Comparison of ENCODE assay signal across 12 cellular contexts in genomic region chr17:80969030-80969673, GRCh38. TPM values are rescaled to one million over a fixed set of nuclear protein-coding genes. Genes with fewer than 3 reads are reported as not detected.
DNase-seq lines count a peak whose midpoint lies in the region; ATAC-seq and TF ChIP-seq lines count a peak whose summit lies in the region.
"Had no signal": no experiment of that assay in that cellular context is flagged by ENCODE, and none has a peak within 500 bp of the region (broad histone marks: within the 10 kb centered on the region; RNA-seq: fewer than 3 reads in every experiment).

No MANE protein-coding gene starts in this region.

- H3K27ac Mint-ChIP-seq in activated T-helper 17 cell treated with anti-CD3 and anti-CD28 coated beads, Interleukin-2, amount 50 U/mL, for 72 hours = peak overlapping the region; percentile 85
- H3K27ac Mint-ChIP-seq in stimulated activated memory B cell treated with anti-CD40 and anti-IgM and Interleukin-4, amounts not matched to agents 10 μg/mL and 1 μg/mL and 100 μg/mL, for 72 hours = peak overlapping the region; percentile 74
- H3K27ac Mint-ChIP-seq: IgD-negative memory B cell, nephron progenitor cell had no signal

- H3K4me1 Mint-ChIP-seq in activated T-helper 17 cell treated with anti-CD3 and anti-CD28 coated beads, Interleukin-2, amount 50 U/mL, for 72 hours = peaks cover 4% of the 10 kb centered on the region
- peaks cover 17% of the 10 kb centered on the region for H3K4me1 Mint-ChIP-seq in stimulated activated memory B cell treated with anti-CD40 and anti-IgM and Interleukin-4, amounts not matched to agents 10 μg/mL and 1 μg/mL and 100 μg/mL, for 72 hours

- peak; percentile 9 for ATAC-seq in activated T-helper 17 cell treated with anti-CD3 and anti-CD28 coated beads, Interleukin-2, amount 50 U/mL, for 72 hours (replicated peaks)
- peak; percentile 34 for ATAC-seq in left lobe of liver
- no peak for ATAC-seq in stimulated activated memory B cell treated with anti-CD40 and anti-IgM and Interleukin-4, amounts not matched to agents 10 μg/mL and 1 μg/mL and 100 μg/mL, for 72 hours

- no peaks in the 10 kb centered on the region for H3K27me3 Mint-ChIP-seq in activated T-helper 17 cell treated with anti-CD3 and anti-CD28 coated beads, Interleukin-2, amount 50 U/mL, for 72 hours
- peaks cover 4% of the 10 kb centered on the region for H3K27me3 Mint-ChIP-seq in stimulated activated memory B cell treated with anti-CD40 and anti-IgM and Interleukin-4, amounts not matched to agents 10 μg/mL and 1 μg/mL and 100 μg/mL, for 72 hours
- H3K27me3 Mint-ChIP-seq: IgD-negative memory B cell had no signal

- H3K9me3 Mint-ChIP-seq in activated T-helper 17 cell treated with anti-CD3 and anti-CD28 coated beads, Interleukin-2, amount 50 U/mL, for 72 hours = no peaks in the 10 kb centered on the region
- H3K9me3 Mint-ChIP-seq in stimulated activated memory B cell treated with anti-CD40 and anti-IgM and Interleukin-4, amounts not matched to agents 10 μg/mL and 1 μg/mL and 100 μg/mL, for 72 hours = no peaks in the 10 kb centered on the region
- H3K9me3 Mint-ChIP-seq: IgD-negative memory B cell, nephron progenitor cell had no signal

- DNase-seq in DMS53 (lab: John Stamatoyannopoulos, UW) (peak; percentile 68), DMS53 treated with DMSO at 0.1 percent for 48 hours (lab: John Stamatoyannopoulos, UW; ENCODE audit: unreplicated experiment) (no peak), left lobe of liver (ENCODE audit: low spot score) (peak; percentile 46), COLO668 (lab: John Stamatoyannopoulos, UW; ENCODE audit: unreplicated experiment) (no peak), GM10266 (ENCODE audit: extremely low spot score) (no peak), NCI-H345 treated with DMSO at 0.1 percent for 48 hours (lab: John Stamatoyannopoulos, UW; ENCODE audit: unreplicated experiment) (no peak)
- DNase-seq: activated CD8-positive, alpha-beta memory T cell treated with anti-CD3 and anti-CD28 coated beads, Interleukin-2, amount 50 U/mL, for 48 hours; NCI-H510A treated with DMSO at 0.1 percent for 48 hours; nephron progenitor cell had no signal

- peaks cover 52% of the 10 kb centered on the region for H3K36me3 Mint-ChIP-seq in activated T-helper 17 cell treated with anti-CD3 and anti-CD28 coated beads, Interleukin-2, amount 50 U/mL, for 72 hours (ENCODE audit: low read depth)
- peaks cover 28% of the 10 kb centered on the region for H3K36me3 Mint-ChIP-seq in stimulated activated memory B cell treated with anti-CD40 and anti-IgM and Interleukin-4, amounts not matched to agents 10 μg/mL and 1 μg/mL and 100 μg/mL, for 72 hours

- TF ChIP-seq CTCF in GM10266 (IDR thresholded peaks at IDR 0.05; ENCODE audit: control insufficient read depth, insufficient read depth, low read depth, missing control alignments) = no peak

- H3K4me3 Mint-ChIP-seq in activated T-helper 17 cell treated with anti-CD3 and anti-CD28 coated beads, Interleukin-2, amount 50 U/mL, for 72 hours = peak overlapping the region; percentile 37
- no peak overlapping the region for H3K4me3 Mint-ChIP-seq in stimulated activated memory B cell treated with anti-CD40 and anti-IgM and Interleukin-4, amounts not matched to agents 10 μg/mL and 1 μg/mL and 100 μg/mL, for 72 hours
- H3K4me3 Mint-ChIP-seq: IgD-negative memory B cell, nephron progenitor cell had no signal

RNA-seq across cellular contexts. Expression of gene CHMP6, which starts 22.5 kb away (rescaled TPM):
- 10 to 100 TPM; 17.2 to 19.8 TPM for total RNA-seq in activated T-helper 17 cell treated with anti-CD3 and anti-CD28 coated beads, Interleukin-2, amount 50 U/mL, for 72 hours
- total RNA-seq in left lobe of liver = 16.5 TPM

Comparison
In these comparisons a context has a peak if more than half of its experiments do, and no peak if none do; other contexts are left out.
1. DNase-seq: peak in DMS53 (single experiment) and left lobe of liver (single experiment); none in DMS53 treated with DMSO at 0.1 percent for 48 hours (single experiment), COLO668 (single experiment), GM10266 (single experiment) and NCI-H345 treated with DMSO at 0.1 percent for 48 hours (single experiment).